ENCODE assay signal across 8 cellular contexts in genomic region chrX:155641371-155641770, GRCh38. TPM values are rescaled to one million over a fixed set of nuclear protein-coding genes. Genes with fewer than 3 reads are reported as not detected.
DNase-seq lines count a peak whose midpoint lies in the region; ATAC-seq and TF ChIP-seq lines count a peak whose summit lies in the region.
"Not testable (repeated sequence)": the region's sequence is repeated elsewhere in the genome, so short reads cannot be mapped to it uniquely, and the experiment has no call there.

No MANE protein-coding gene starts in this region.

- H3K4me2 ChIP-seq in GM23248 (ENCODE audit: unreplicated experiment), result peak overlapping the region; percentile 54

- not testable (repeated sequence) for H3K27ac Mint-ChIP-seq in T-helper 2 cell treated with Interferon-gamma antibody and Interleukin-4, amounts not matched to agents 5 μg/mL and 100 μg/mL, for 36 hours; activated naive CD4-positive, alpha-beta T cell treated with anti-CD3 and anti-CD28 coated beads, Interleukin-2, amount 10 ng/mL, durations not matched to agents 7 days and 5 days; memory B cell
- H3K27ac Mint-ChIP-seq in dendritic cell treated with granulocyte-macrophage colony-stimulating factor and Interleukin-4, amounts not matched to agents 40 ng/mL and 50 ng/mL, for 4 days, result peak overlapping the region; percentile 17

- not testable (repeated sequence) for ATAC-seq in heart right ventricle; memory B cell (ENCODE audit: low read depth); aorta (ENCODE audit: low FRiP score)

- H3K4me3 Mint-ChIP-seq in T-helper 2 cell treated with Interferon-gamma antibody and Interleukin-4, amounts not matched to agents 5 μg/mL and 100 μg/mL, for 36 hours, result peak overlapping the region; percentile 83
- peak overlapping the region; percentile 63 for H3K4me3 Mint-ChIP-seq in activated naive CD4-positive, alpha-beta T cell treated with anti-CD3 and anti-CD28 coated beads, Interleukin-2, amount 10 ng/mL, durations not matched to agents 7 days and 5 days
- H3K4me3 Mint-ChIP-seq in dendritic cell treated with granulocyte-macrophage colony-stimulating factor and Interleukin-4, amounts not matched to agents 40 ng/mL and 50 ng/mL, for 4 days, result peak overlapping the region; percentile 76
- peak overlapping the region; percentile 75 for H3K4me3 Mint-ChIP-seq in memory B cell

- H4K20me1 ChIP-seq in GM23248 (ENCODE audit: insufficient read depth), result not testable (repeated sequence)

- peak; percentile 9 for DNase-seq in GM23248
- not testable (repeated sequence) for DNase-seq in T-helper 2 cell treated with Interferon-gamma antibody and Interleukin-4, amounts not matched to agents 5 μg/mL and 100 μg/mL, for 36 hours (ENCODE audit: low spot score); heart right ventricle; memory B cell (ENCODE audit: low spot score in 2 of 2)
- DNase-seq in activated naive CD4-positive, alpha-beta T cell treated with anti-CD3 and anti-CD28 coated beads, Interleukin-2, amount 10 ng/mL, durations not matched to agents 7 days and 5 days, result peak; percentile 19
- DNase-seq in retina, result peak; percentile 22
- DNase-seq in aorta, result peak; percentile 29 to 41

- H3K9me3 ChIP-seq in GM23248 (ENCODE audit: low read depth); heart right ventricle; aorta (ENCODE audit: control insufficient read depth, low read length): not testable (repeated sequence)

- H3K27me3 ChIP-seq in GM23248 (replicated peaks; ENCODE audit: insufficient read depth); heart right ventricle; aorta (ENCODE audit: control insufficient read depth in 1 of 2, insufficient read depth in 2 of 2, low read length in 1 of 2): not testable (repeated sequence)

- H3K36me3 Mint-ChIP-seq in T-helper 2 cell treated with Interferon-gamma antibody and Interleukin-4, amounts not matched to agents 5 μg/mL and 100 μg/mL, for 36 hours (ENCODE audit: low read depth); activated naive CD4-positive, alpha-beta T cell treated with anti-CD3 and anti-CD28 coated beads, Interleukin-2, amount 10 ng/mL, durations not matched to agents 7 days and 5 days; dendritic cell treated with granulocyte-macrophage colony-stimulating factor and Interleukin-4, amounts not matched to agents 40 ng/mL and 50 ng/mL, for 4 days (ENCODE audit: low read depth); memory B cell: not testable (repeated sequence)

- H3K4me1 ChIP-seq in GM23248 (ENCODE audit: insufficient read depth); heart right ventricle; aorta (ENCODE audit: control insufficient read depth in 1 of 2, insufficient read depth in 2 of 2, low read length in 2 of 2): not testable (repeated sequence)

- peak overlapping the region; percentile 76 for H2AFZ ChIP-seq in GM23248

- not testable (repeated sequence) for H3K9me2 ChIP-seq in GM23248 (ENCODE audit: insufficient read depth)

- H3K4me1 Mint-ChIP-seq in T-helper 2 cell treated with Interferon-gamma antibody and Interleukin-4, amounts not matched to agents 5 μg/mL and 100 μg/mL, for 36 hours (ENCODE audit: low read depth); dendritic cell treated with granulocyte-macrophage colony-stimulating factor and Interleukin-4, amounts not matched to agents 40 ng/mL and 50 ng/mL, for 4 days (ENCODE audit: low read depth); memory B cell: not testable (repeated sequence)
- H3K4me1 Mint-ChIP-seq in activated naive CD4-positive, alpha-beta T cell treated with anti-CD3 and anti-CD28 coated beads, Interleukin-2, amount 10 ng/mL, durations not matched to agents 7 days and 5 days, result peaks cover 13% of the 10 kb centered on the region

- in situ Hi-C loops in GM23248 (cut with MboI), result not testable (repeated sequence)

- H3K27ac ChIP-seq in GM23248; heart right ventricle; aorta (ENCODE audit: low read depth in 1 of 2, low read length in 2 of 2): not testable (repeated sequence)

- not testable (repeated sequence) for H3K9me3 Mint-ChIP-seq in T-helper 2 cell treated with Interferon-gamma antibody and Interleukin-4, amounts not matched to agents 5 μg/mL and 100 μg/mL, for 36 hours; activated naive CD4-positive, alpha-beta T cell treated with anti-CD3 and anti-CD28 coated beads, Interleukin-2, amount 10 ng/mL, durations not matched to agents 7 days and 5 days; dendritic cell treated with granulocyte-macrophage colony-stimulating factor and Interleukin-4, amounts not matched to agents 40 ng/mL and 50 ng/mL, for 4 days; memory B cell

- TF ChIP-seq CTCF in heart right ventricle (IDR thresholded peaks at IDR 0.05), result not testable (repeated sequence)

- CTCF ChIA-PET in activated naive CD4-positive, alpha-beta T cell treated with anti-CD3 and anti-CD28 coated beads, Interleukin-2, amount 10 ng/mL, durations not matched to agents 7 days and 5 days (lab: Charles Lee), result not testable (repeated sequence)

- WGBS in GM23248 (ENCODE audit: low coverage in 1 of 2, low lambda C conversion rate in 2 of 2, missing lambda C conversion rate in 2 of 2), 2 experiments, result 23 to 42% methylated on average over 14 of the region's 14 CpGs
- WGBS in heart right ventricle, 2 donors, result 43 to 51% methylated on average over 14 of the region's 14 CpGs
- WGBS in aorta, 2 donors, result 50 to 56% methylated on average over 14 of the region's 14 CpGs

- intact Hi-C loops in dendritic cell treated with granulocyte-macrophage colony-stimulating factor and Interleukin-4, amounts not matched to agents 40 ng/mL and 50 ng/mL, for 4 days (cut with micrococcal nuclease); aorta (cut with DNase I): not testable (repeated sequence)
- intact Hi-C loops in heart right ventricle (cut with DNase I), result loop anchor here in 1 of 10 donors (1.0 kb wide), 1 partner anchor 315 kb away; no protein-coding TSS in a partner anchor

- not testable (repeated sequence) for H3K79me2 ChIP-seq in GM23248 (ENCODE audit: insufficient read depth)

- H3K36me3 ChIP-seq in GM23248 (ENCODE audit: low read depth); heart right ventricle; aorta (ENCODE audit: control insufficient read depth in 1 of 2, insufficient read depth in 2 of 2, low read length in 1 of 2): not testable (repeated sequence)

- not testable (repeated sequence) for H3K27me3 Mint-ChIP-seq in T-helper 2 cell treated with Interferon-gamma antibody and Interleukin-4, amounts not matched to agents 5 μg/mL and 100 μg/mL, for 36 hours (ENCODE audit: low read depth); activated naive CD4-positive, alpha-beta T cell treated with anti-CD3 and anti-CD28 coated beads, Interleukin-2, amount 10 ng/mL, durations not matched to agents 7 days and 5 days; dendritic cell treated with granulocyte-macrophage colony-stimulating factor and Interleukin-4, amounts not matched to agents 40 ng/mL and 50 ng/mL, for 4 days; memory B cell

- H3F3A ChIP-seq in GM23248 (ENCODE audit: insufficient read depth), result not testable (repeated sequence)

- H3K4me3 ChIP-seq in GM23248 (peak overlapping the region; percentile 71), heart right ventricle (peak overlapping the region in 7 of 10 donors; percentile 22 to 50 (median 39))
- H3K4me3 ChIP-seq in aorta (ENCODE audit: low read length in 2 of 2), result not testable (repeated sequence)

- H3K9ac ChIP-seq in GM23248, result peak overlapping the region; percentile 57

RNA-seq across cellular contexts. Expression of gene TMLHE, which starts 28.6 kb away (rescaled TPM):
- 5.9 and 12.0 TPM in 2 replicates for total RNA-seq in GM23248 (2014; rRNA removed; shearing (Covaris generic))
- polyA plus RNA-seq in GM23248 (2016; fragmentation: Nextera tagmentation; extraction: Ambion mirVana) (10.3 and 11.5 TPM in 2 replicates), heart right ventricle (10 to 100 TPM in 1 of 2 donors, 1 to 10 TPM in 1; 9.6 to 11.6 TPM), aorta (10 to 100 TPM in 1 of 2 donors, 1 to 10 TPM in 1; 7.1 to 13.0 TPM)
- total RNA-seq in heart right ventricle (10 to 100 TPM; 44.4 to 55.1 (median 48.4) TPM), aorta (10 to 100 TPM; 18.4 to 22.5 TPM)

RNA-seq across cellular contexts. Expression of gene SPRY3, which starts 29.0 kb away (rescaled TPM):
- 0.38 and 0.65 TPM in 2 replicates for total RNA-seq in GM23248 (2014; rRNA removed; shearing (Covaris generic))
- 0.20 and 0.21 TPM in 2 replicates for polyA plus RNA-seq in GM23248 (2016; fragmentation: Nextera tagmentation; extraction: Ambion mirVana)
- 1 to 10 TPM in 3 of 10 donors, under 1 TPM in 7; 0.70 to 1.6 (median 0.85) TPM for total RNA-seq in heart right ventricle
- polyA plus RNA-seq in heart right ventricle, result under 1 TPM; 0.26 to 0.51 TPM
- 1 to 10 TPM; 2.5 to 2.6 TPM for total RNA-seq in aorta
- polyA plus RNA-seq in aorta, result under 1 TPM; under 0.01 to 0.36 TPM
